ENCODE assay signal across 8 cellular contexts in the genomic region with DNA sequence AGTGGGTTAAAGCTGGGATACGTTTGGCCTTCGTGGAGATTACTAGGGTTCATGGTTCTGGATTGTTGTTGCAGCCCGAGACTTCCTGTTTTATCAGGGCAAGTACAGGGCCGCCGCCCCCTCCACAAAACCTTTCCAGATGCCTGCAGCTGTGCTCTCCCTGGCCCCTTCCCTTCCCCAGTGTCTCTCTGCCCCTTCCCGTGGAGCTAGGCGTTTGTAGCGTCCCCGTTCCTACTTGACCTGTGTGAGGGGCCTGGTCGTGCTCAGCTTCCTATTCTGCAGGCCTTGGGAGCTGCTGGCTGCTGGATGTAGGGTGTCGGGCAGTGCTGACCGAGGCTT. TPM values are rescaled to one million over a fixed set of nuclear protein-coding genes. Genes with fewer than 3 reads are reported as not detected.
DNase-seq lines count a peak whose midpoint lies in the region; ATAC-seq, FAIRE-seq and TF ChIP-seq lines count a peak whose summit lies in the region.

No MANE protein-coding gene starts in this region.

- H3K27me3 ChIP-seq in CD4-positive, alpha-beta memory T cell (ENCODE audit: insufficient read depth, low read length) = no peaks in the 10 kb centered on the region
- H3K27me3 ChIP-seq in endothelial cell of umbilical vein (ENCODE audit: control insufficient read depth in 2 of 2, insufficient read depth in 2 of 2, low read length in 2 of 2) (no peaks in the 10 kb centered on the region), neural progenitor cell (no peaks in the 10 kb centered on the region)

- peaks cover 28 to 47% of the 10 kb centered on the region in 2 donors for H3K36me3 Mint-ChIP-seq in CD4-positive, alpha-beta memory T cell
- H3K36me3 Mint-ChIP-seq in neural progenitor cell = peaks cover 18% of the 10 kb centered on the region

- H3K36me3 ChIP-seq in CD4-positive, alpha-beta memory T cell (ENCODE audit: insufficient read depth, low read length) = peaks cover 43% of the 10 kb centered on the region
- H3K36me3 ChIP-seq in OCI-LY7 (ENCODE audit: insufficient read depth, low read length) = peaks cover 49% of the 10 kb centered on the region
- peaks cover 10 to 32% of the 10 kb centered on the region in 2 experiments for H3K36me3 ChIP-seq in endothelial cell of umbilical vein (ENCODE audit: control insufficient read depth in 2 of 2, extremely low read depth in 1 of 2, insufficient read depth in 2 of 2, low read length in 2 of 2)
- no peaks in the 10 kb centered on the region for H3K36me3 ChIP-seq in neural progenitor cell

- peaks cover 16% of the 10 kb centered on the region for H3F3A ChIP-seq in neural progenitor cell (ENCODE audit: low read depth)

- no peak for DNase-seq in CD4-positive, alpha-beta memory T cell
- DNase-seq in OCI-LY7 (ENCODE audit: low spot score) = no peak
- DNase-seq in endothelial cell of umbilical vein (ENCODE audit: low read depth, low spot score) = no peak
- DNase-seq in neural progenitor cell (ENCODE audit: low spot score) = no peak
- no peak for DNase-seq in HT-29 (ENCODE audit: low spot score)
- DNase-seq in NCI-H1048 (lab: John Stamatoyannopoulos, UW) = no peak

- H2AFZ ChIP-seq in OCI-LY7 (ENCODE audit: low read length) (no peak overlapping the region), endothelial cell of umbilical vein (ENCODE audit: low read depth, low read length) (no peak overlapping the region), neural progenitor cell (replicated peaks) (no peak overlapping the region)

- H3K9me3 ChIP-seq in CD4-positive, alpha-beta memory T cell (ENCODE audit: control insufficient read depth in 1 of 2, low read length in 2 of 2) = no peaks in the 10 kb centered on the region
- no peaks in the 10 kb centered on the region for H3K9me3 ChIP-seq in OCI-LY7 (ENCODE audit: low read length)
- no peaks in the 10 kb centered on the region for H3K9me3 ChIP-seq in endothelial cell of umbilical vein (replicated peaks; ENCODE audit: control insufficient read depth, insufficient read depth, low read length)
- no peaks in the 10 kb centered on the region for H3K9me3 ChIP-seq in neural progenitor cell (ENCODE audit: low read depth)

- H4K20me1 ChIP-seq in OCI-LY7 (ENCODE audit: insufficient read depth, low read length) = peaks cover 7% of the 10 kb centered on the region; the same call in 1 of the 2 replicates
- no peaks in the 10 kb centered on the region for H4K20me1 ChIP-seq in endothelial cell of umbilical vein (replicated peaks; ENCODE audit: control insufficient read depth, extremely low read depth, insufficient read depth, low read length)
- peaks cover 41% of the 10 kb centered on the region for H4K20me1 ChIP-seq in neural progenitor cell (ENCODE audit: low read depth)

- no TSS peak for BruUV-seq in OCI-LY7 (replicated peaks; lab: Mats Ljungman, UMichigan)
- BruUV-seq in endothelial cell of umbilical vein (replicated peaks; lab: Mats Ljungman, UMichigan) = no TSS peak

- peak; percentile 42 for FAIRE-seq in endothelial cell of umbilical vein (lab: Jason Lieb, UNC)

- H3K4me1 Mint-ChIP-seq in CD4-positive, alpha-beta memory T cell = peaks cover 8 to 36% (median 20%) of the 10 kb centered on the region in 4 donors
- peaks cover 8% of the 10 kb centered on the region for H3K4me1 Mint-ChIP-seq in neural progenitor cell

- TF ChIP-seq CTCF in OCI-LY7 (conservative IDR thresholded peaks at IDR 0.05; ENCODE audit: low read length) = no peak
- no peak for TF ChIP-seq CTCF in endothelial cell of umbilical vein (IDR thresholded peaks at IDR 0.05; ENCODE audit: extremely low read depth in 1 of 2, insufficient read depth in 1 of 2, low read depth in 1 of 2, low read length in 2 of 2)
- no peak for TF ChIP-seq CTCF in neural progenitor cell (IDR thresholded peaks at IDR 0.05)

- CTCF ChIA-PET in CD4-positive, alpha-beta memory T cell (lab: Charles Lee; ENCODE audit: partially characterized antibody) = no interaction called here
- CTCF ChIA-PET in OCI-LY7 (lab: Charles Lee; ENCODE audit: unreplicated experiment) = no interaction called here
- CTCF ChIA-PET in endothelial cell of umbilical vein (lab: Charles Lee) = no interaction called here

- H3K4me2 ChIP-seq in OCI-LY7 (ENCODE audit: low read length) (peak overlapping the region; percentile 78), endothelial cell of umbilical vein (ENCODE audit: insufficient read depth, low read length) (peak overlapping the region; percentile 71), neural progenitor cell (peak overlapping the region; percentile 98)

- no peaks in the 10 kb centered on the region for H3K27me3 Mint-ChIP-seq in CD4-positive, alpha-beta memory T cell
- peaks cover 2% of the 10 kb centered on the region for H3K27me3 Mint-ChIP-seq in neural progenitor cell (ENCODE audit: insufficient read depth, low read depth)

- peak overlapping the region; percentile 21 to 77 for H3K4me3 ChIP-seq in CD4-positive, alpha-beta memory T cell (ENCODE audit: low read length in 2 of 2)
- H3K4me3 ChIP-seq in OCI-LY7 (ENCODE audit: low read depth, low read length, poor library complexity, severe bottlenecking) (peak overlapping the region; percentile 90), endothelial cell of umbilical vein (replicated peaks in 1 of 3; ENCODE audit: insufficient read depth in 1 of 3, low read depth in 1 of 3, low read length in 3 of 3) (peak overlapping the region; percentile 76 to 96 (median 90)), neural progenitor cell (peak overlapping the region; percentile 77)

- H3K9ac ChIP-seq in endothelial cell of umbilical vein (replicated peaks; ENCODE audit: extremely low read depth, insufficient read depth, low read length) (peak overlapping the region; percentile 97), neural progenitor cell (peak overlapping the region; percentile 97)

- H3K27ac Mint-ChIP-seq in CD4-positive, alpha-beta memory T cell = peak overlapping the region; percentile 84 to 96 (median 92)
- peak overlapping the region; percentile 90 for H3K27ac Mint-ChIP-seq in neural progenitor cell

- no peak for TF ChIP-seq POLR2A in endothelial cell of umbilical vein (IDR thresholded peaks at IDR 0.05; ENCODE audit: low read depth, low read length)

- peak overlapping the region; percentile 73 for H3K27ac ChIP-seq in CD4-positive, alpha-beta memory T cell (ENCODE audit: low read depth, low read length)
- H3K27ac ChIP-seq in OCI-LY7 (ENCODE audit: low read depth, low read length, poor library complexity, severe bottlenecking) = peak overlapping the region; percentile 17
- peak overlapping the region; percentile 89 for H3K27ac ChIP-seq in endothelial cell of umbilical vein (ENCODE audit: insufficient read depth, low read depth, low read length)
- H3K27ac ChIP-seq in neural progenitor cell = no peak overlapping the region

- H3K79me2 ChIP-seq in OCI-LY7 (ENCODE audit: insufficient read depth, low read depth, low read length) (peaks cover 38% of the 10 kb centered on the region), endothelial cell of umbilical vein (ENCODE audit: control insufficient read depth, insufficient read depth, low read length) (peaks cover 47% of the 10 kb centered on the region), neural progenitor cell (ENCODE audit: low read depth) (peaks cover 58% of the 10 kb centered on the region)

- peak overlapping the region; percentile 89 to 93 (median 92) for H3K4me3 Mint-ChIP-seq in CD4-positive, alpha-beta memory T cell
- H3K4me3 Mint-ChIP-seq in neural progenitor cell = peak overlapping the region; percentile 95

- POLR2A ChIA-PET in CD4-positive, alpha-beta memory T cell (lab: Charles Lee; ENCODE audit: partially characterized antibody) = no interaction called here
- POLR2A ChIA-PET in OCI-LY7 (lab: Charles Lee) = no interaction called here
- POLR2A ChIA-PET in endothelial cell of umbilical vein (lab: Charles Lee) = no interaction called here

- peaks cover 34% of the 10 kb centered on the region for H3K4me1 ChIP-seq in CD4-positive, alpha-beta memory T cell (ENCODE audit: insufficient read depth, low read length)
- H3K4me1 ChIP-seq in OCI-LY7 (ENCODE audit: insufficient read depth, low read length, poor library complexity, severe bottlenecking) = peaks cover 18% of the 10 kb centered on the region
- peaks cover 2% of the 10 kb centered on the region for H3K4me1 ChIP-seq in endothelial cell of umbilical vein (ENCODE audit: control insufficient read depth, extremely low read depth, insufficient read depth, low read length)
- peaks cover 9% of the 10 kb centered on the region for H3K4me1 ChIP-seq in neural progenitor cell

- intact Hi-C loops in CD4-positive, alpha-beta memory T cell (cut with micrococcal nuclease) = loop anchor here (5.0 kb wide), 1 partner anchor 69 kb away; no protein-coding TSS in a partner anchor
- intact Hi-C loops in OCI-LY7 (cut with micrococcal nuclease; ENCODE audit: unreplicated experiment) = no loop called here
- intact Hi-C loops in endothelial cell of umbilical vein (cut with micrococcal nuclease) = loop anchor here (5.0 kb wide), 1 partner anchor 201 kb away; the partner anchor contains the start of gene SLC25A6

- no peaks in the 10 kb centered on the region for H3K9me3 Mint-ChIP-seq in CD4-positive, alpha-beta memory T cell
- no peaks in the 10 kb centered on the region for H3K9me3 Mint-ChIP-seq in neural progenitor cell

- peak; percentile 9 for ATAC-seq in GM21786 (IDR thresholded peaks at IDR 0.05; ENCODE audit: unreplicated experiment)
- ATAC-seq in GM18870 (IDR thresholded peaks at IDR 0.05; ENCODE audit: unreplicated experiment) = no peak

- no peaks in the 10 kb centered on the region for H3K9me1 ChIP-seq in endothelial cell of umbilical vein (replicated peaks; ENCODE audit: control insufficient read depth, extremely low read depth, insufficient read depth, low read length)

- dilution Hi-C loops in endothelial cell of umbilical vein (cut with MboI; ENCODE audit: extremely low pct_ligation_motif_present, low sequenced_read_pairs) = no loop called here

- H3K9me2 ChIP-seq in OCI-LY7 (ENCODE audit: insufficient read depth, low read length) = no peaks in the 10 kb centered on the region

RNA-seq across cellular contexts. Expression of gene AKAP17A, which starts 1.4 kb away (rescaled TPM):
- 100 to 1,000 TPM; 147 to 150 TPM for total RNA-seq in CD4-positive, alpha-beta memory T cell
- polyA plus RNA-seq in CD4-positive, alpha-beta memory T cell = 10 to 100 TPM; 12.7 to 43.0 TPM
- 61.8 and 64.2 TPM in 2 replicates for total RNA-seq in OCI-LY7 (2014; rRNA removed; shearing (Covaris generic))
- total RNA-seq in OCI-LY7 (2022) (60.6 and 64.9 TPM in 2 replicates), endothelial cell of umbilical vein (39.7 and 45.5 TPM in 2 replicates), neural progenitor cell (ENCODE audit: low replicate concordance) (10.7 and 38.5 TPM in 2 replicates)
- polyA plus RNA-seq in endothelial cell of umbilical vein = 25.9 TPM in 2 replicates
- polyA plus RNA-seq in endothelial cell of umbilical vein (2011; cell fraction: cytosol; rRNA removed) = 13.3 and 21.4 TPM in 2 replicates
- 184 and 189 TPM in 2 replicates for polyA plus RNA-seq in endothelial cell of umbilical vein (2011; cell fraction: nucleus; rRNA removed)
- 23.6 and 32.2 TPM in 2 replicates for polyA plus RNA-seq in endothelial cell of umbilical vein (2012)
- polyA minus RNA-seq in endothelial cell of umbilical vein = 8.8 and 12.6 TPM in 2 replicates
- 6.5 TPM for polyA minus RNA-seq in endothelial cell of umbilical vein (2011; cell fraction: cytosol; rRNA and poly(A)+ RNA removed)
- polyA minus RNA-seq in endothelial cell of umbilical vein (2011; cell fraction: nucleus; rRNA and poly(A)+ RNA removed) = 19.0 and 28.8 TPM in 2 replicates
- total RNA-seq in HT-29 (2014; rRNA removed; shearing (Covaris generic)) = 34.9 and 38.3 TPM in 2 replicates

RNA-seq across cellular contexts. Expression of gene ASMT, which starts 22.0 kb away (rescaled TPM):
- total RNA-seq in CD4-positive, alpha-beta memory T cell = not detected
- 1 to 10 TPM in 1 of 2 donors, under 1 TPM in 1; 0.35 to 1.0 TPM for polyA plus RNA-seq in CD4-positive, alpha-beta memory T cell
- total RNA-seq in OCI-LY7 (2014; rRNA removed; shearing (Covaris generic)) = 0.15 and 0.16 TPM in 2 replicates
- total RNA-seq in OCI-LY7 (2022) = not detected in 2 replicates
- not detected in 2 replicates for total RNA-seq in endothelial cell of umbilical vein
- polyA plus RNA-seq in endothelial cell of umbilical vein = 0.10 TPM in 1 of 2 replicates, not detected in the other
- polyA plus RNA-seq in endothelial cell of umbilical vein (2011; cell fraction: cytosol; rRNA removed) = not detected in 2 replicates
- 0.11 and 0.29 TPM in 2 replicates for polyA plus RNA-seq in endothelial cell of umbilical vein (2011; cell fraction: nucleus; rRNA removed)
- polyA plus RNA-seq in endothelial cell of umbilical vein (2012) = not detected in 2 replicates
- 0.19 TPM in 1 of 2 replicates, not detected in the other for polyA minus RNA-seq in endothelial cell of umbilical vein
- polyA minus RNA-seq in endothelial cell of umbilical vein (2011; cell fraction: cytosol; rRNA and poly(A)+ RNA removed) = not detected
- polyA minus RNA-seq in endothelial cell of umbilical vein (2011; cell fraction: nucleus; rRNA and poly(A)+ RNA removed) = not detected in 2 replicates
- 0.28 TPM in 1 of 2 replicates, not detected in the other for total RNA-seq in neural progenitor cell (ENCODE audit: low replicate concordance)
- 0.10 TPM in 1 of 2 replicates, not detected in the other for total RNA-seq in HT-29 (2014; rRNA removed; shearing (Covaris generic))

RNA-seq across cellular contexts. Expression of gene P2RY8, which starts 55.8 kb away (rescaled TPM):
- 100 to 1,000 TPM; 195 TPM for total RNA-seq in CD4-positive, alpha-beta memory T cell
- polyA plus RNA-seq in CD4-positive, alpha-beta memory T cell = 100 to 1,000 TPM; 194 to 261 TPM
- 88.3 and 110 TPM in 2 replicates for total RNA-seq in OCI-LY7 (2014; rRNA removed; shearing (Covaris generic))
- total RNA-seq in OCI-LY7 (2022) (122 and 149 TPM in 2 replicates), endothelial cell of umbilical vein (not detected in 2 replicates), neural progenitor cell (ENCODE audit: low replicate concordance) (0.32 and 0.68 TPM in 2 replicates)
- not detected in 2 replicates for polyA plus RNA-seq in endothelial cell of umbilical vein
- not detected in 2 replicates for polyA plus RNA-seq in endothelial cell of umbilical vein (2011; cell fraction: cytosol; rRNA removed)
- not detected in 2 replicates for polyA plus RNA-seq in endothelial cell of umbilical vein (2011; cell fraction: nucleus; rRNA removed)
- polyA plus RNA-seq in endothelial cell of umbilical vein (2012) = not detected in 2 replicates
- not detected in 2 replicates for polyA minus RNA-seq in endothelial cell of umbilical vein
- not detected for polyA minus RNA-seq in endothelial cell of umbilical vein (2011; cell fraction: cytosol; rRNA and poly(A)+ RNA removed)
- polyA minus RNA-seq in endothelial cell of umbilical vein (2011; cell fraction: nucleus; rRNA and poly(A)+ RNA removed) = not detected in 2 replicates
- total RNA-seq in HT-29 (2014; rRNA removed; shearing (Covaris generic)) = not detected in 2 replicates

Comparison
In these comparisons a context has a peak if more than half of its experiments do, and no peak if none do; other contexts are left out.
1. RNA of gene P2RY8, which starts 55.8 kb away (total RNA-seq): 195 TPM in CD4-positive, alpha-beta memory T cell and 88.3 to 149 TPM in OCI-LY7; 0.32 to 0.68 TPM in neural progenitor cell, not detected in endothelial cell of umbilical vein and not detected in HT-29; every median in the first group is over 10 times any median in the second.
2. Peak in every context shown above with its lines, with median percentiles within 50 percentile points of each other: H3K4me3 ChIP-seq and H3K4me2 ChIP-seq.